ENCODE assay signal across 8 cellular contexts in the genomic region with DNA sequence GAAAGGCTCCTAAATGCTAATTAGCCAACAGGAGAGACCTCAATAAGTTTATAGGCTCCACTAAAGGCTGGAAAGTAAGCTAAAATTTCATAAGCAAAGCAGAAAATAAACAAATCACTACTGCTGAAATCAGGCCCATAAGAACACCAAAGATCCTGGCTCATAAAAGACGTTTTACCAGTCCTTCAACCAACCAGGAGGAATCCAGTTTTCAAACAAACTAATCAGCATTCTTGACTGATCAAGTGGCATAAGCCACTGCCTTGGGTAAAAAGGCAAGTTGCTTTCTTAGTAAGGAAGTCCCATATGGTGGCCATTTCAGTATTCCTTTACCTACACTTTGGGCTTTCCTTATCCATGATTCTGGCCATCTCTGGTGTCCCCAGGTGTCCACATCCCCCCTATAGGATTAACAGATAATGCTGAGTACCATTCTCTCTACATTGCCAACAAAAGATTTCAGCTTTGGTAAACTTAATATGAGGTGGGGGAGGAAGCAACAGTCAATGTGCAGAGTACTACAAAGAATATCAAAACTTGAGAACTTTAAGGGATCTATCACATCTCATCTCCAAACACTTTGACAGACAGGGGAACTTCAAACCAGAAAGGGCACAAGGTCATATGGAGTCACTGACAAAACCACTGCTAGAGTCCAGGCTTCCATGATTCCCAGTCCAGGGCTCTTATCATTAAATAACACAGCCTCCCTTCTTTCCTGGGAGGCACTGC. TPM values are rescaled to one million over a fixed set of nuclear protein-coding genes. Genes with fewer than 3 reads are reported as not detected.
DNase-seq lines count a peak whose midpoint lies in the region; ATAC-seq and TF ChIP-seq lines count a peak whose summit lies in the region.

No MANE protein-coding gene starts in this region.

- H3K9me3 Mint-ChIP-seq in natural killer cell = no peaks in the 10 kb centered on the region

- H2AFZ ChIP-seq in KMS-11 (ENCODE audit: low read depth) = no peak overlapping the region

- no peaks in the 10 kb centered on the region for H3K79me2 ChIP-seq in KMS-11 (ENCODE audit: insufficient read depth, low read depth)

- H3K4me3 ChIP-seq in AG09309 (ENCODE audit: control insufficient read depth, low read depth, low read length) (peak overlapping the region; percentile 85), KMS-11 (IDR thresholded peaks at IDR 0.05; ENCODE audit: insufficient read depth, low read depth, low read length) (no peak overlapping the region), choroid plexus epithelial cell (ENCODE audit: low read depth, low read length) (peak overlapping the region; percentile 75)

- H3K36me3 Mint-ChIP-seq in natural killer cell = no peaks in the 10 kb centered on the region

- H3K27ac ChIP-seq in KMS-11 = no peak overlapping the region

- ATAC-seq in natural killer cell (no peak), HG02623 (IDR thresholded peaks at IDR 0.05; ENCODE audit: unreplicated experiment) (no peak)

- H3K4me2 ChIP-seq in KMS-11 = peak overlapping the region; percentile 80; the same call in 1 of the 2 replicates

- TF ChIP-seq CTCF in AG09309 (IDR thresholded peaks at IDR 0.05; ENCODE audit: control insufficient read depth, insufficient read depth, low read depth, low read length, missing control alignments) = no peak
- TF ChIP-seq CTCF in KMS-11 (conservative IDR thresholded peaks at IDR 0.05; ENCODE audit: low read depth, low read length) = no peak
- no peak for TF ChIP-seq CTCF in choroid plexus epithelial cell (conservative IDR thresholded peaks at IDR 0.05; ENCODE audit: low read depth, low read length)
- no peak for TF ChIP-seq CTCF in natural killer cell (IDR thresholded peaks at IDR 0.05)

- H3K36me3 ChIP-seq in KMS-11 (ENCODE audit: insufficient read depth) = no peaks in the 10 kb centered on the region

- H3K27me3 Mint-ChIP-seq in natural killer cell (ENCODE audit: low read depth in 2 of 2) = no peaks in the 10 kb centered on the region

- intact Hi-C loops in natural killer cell (cut with micrococcal nuclease) (loop anchor here (5.0 kb wide), 2 partner anchors 219 to 289 kb away; partner anchors contain the start of gene RAI1), posterior cingulate gyrus (cut with DNase I) (loop anchor here (5.0 kb wide), 2 partner anchors 49 to 289 kb away; partner anchors contain the start of gene RAI1)

- no peaks in the 10 kb centered on the region for H4K20me1 ChIP-seq in KMS-11 (ENCODE audit: insufficient read depth)

- DNase-seq in AG09309 (ENCODE audit: low read depth) (no peak), choroid plexus epithelial cell (ENCODE audit: low read depth) (no peak), natural killer cell (no peak), NCI-H524 (lab: John Stamatoyannopoulos, UW) (no peak), AML-193 (lab: John Stamatoyannopoulos, UW) (no peak), posterior cingulate gyrus (no peak)

- peaks cover 33% of the 10 kb centered on the region for H3K4me1 ChIP-seq in KMS-11 (ENCODE audit: low read depth, poor library complexity, severe bottlenecking)

- no peak overlapping the region for H3K9ac ChIP-seq in KMS-11

- no peaks in the 10 kb centered on the region for H3K27me3 ChIP-seq in KMS-11 (ENCODE audit: insufficient read depth, low read depth)

- peaks cover 33 to 45% of the 10 kb centered on the region in 2 donors for H3K4me1 Mint-ChIP-seq in natural killer cell

- H3K4me3 Mint-ChIP-seq in natural killer cell = peak overlapping the region; percentile 86

- H3K27ac Mint-ChIP-seq in natural killer cell = peak overlapping the region; percentile 78 to 96

RNA-seq across cellular contexts. Expression of gene TOM1L2, which starts 1.3 kb away (rescaled TPM):
- 10 to 100 TPM; 35.7 to 43.2 (median 35.7) TPM for total RNA-seq in natural killer cell

RNA-seq across cellular contexts. Expression of gene DRC3, which starts 1.8 kb away (rescaled TPM):
- total RNA-seq in natural killer cell = under 1 TPM in 2 of 3 donors, not detected in 1; 0.26 to 0.78 TPM
